ENCODE assay signal across 8 cellular contexts in genomic region chr3:124834723-124835718, GRCh38. TPM values are rescaled to one million over a fixed set of nuclear protein-coding genes. Genes with fewer than 3 reads are reported as not detected.
A peak's percentile ranks its signal among the peaks of the same experiment; 100 is the strongest.
DNase-seq lines count a peak whose midpoint lies in the region; ATAC-seq, FAIRE-seq and TF ChIP-seq lines count a peak whose summit lies in the region.

No MANE protein-coding gene starts in this region.

- no peak overlapping the region for H3K9ac ChIP-seq in endothelial cell of umbilical vein (replicated peaks; ENCODE audit: extremely low read depth, insufficient read depth, low read length)

- H3K9me3 ChIP-seq in endothelial cell of umbilical vein (replicated peaks; ENCODE audit: control insufficient read depth, insufficient read depth, low read length) (no peaks in the 10 kb centered on the region), tibial nerve (no peaks in the 10 kb centered on the region)

- WGBS in tibial nerve, 2 donors = 56 to 58% methylated on average over 19 of the region's 20 CpGs

- no peaks in the 10 kb centered on the region for H4K20me1 ChIP-seq in endothelial cell of umbilical vein (replicated peaks; ENCODE audit: control insufficient read depth, extremely low read depth, insufficient read depth, low read length)

- H3K9me1 ChIP-seq in endothelial cell of umbilical vein (replicated peaks; ENCODE audit: control insufficient read depth, extremely low read depth, insufficient read depth, low read length) = no peaks in the 10 kb centered on the region

- H3K4me3 Mint-ChIP-seq in nephron progenitor cell = peak overlapping the region; percentile 61

- H3K27me3 Mint-ChIP-seq in nephron progenitor cell (ENCODE audit: low read depth, poor library complexity) = no peaks in the 10 kb centered on the region

- ATAC-seq in GM19025 (IDR thresholded peaks at IDR 0.05; ENCODE audit: low read depth, unreplicated experiment) = peak; percentile 86
- ATAC-seq in HG03159 (IDR thresholded peaks at IDR 0.05; ENCODE audit: unreplicated experiment) = peak; percentile 93

- H3K36me3 ChIP-seq in ACC112 (ENCODE audit: insufficient read depth, low read length) (peaks cover 18% of the 10 kb centered on the region; the same call in 1 of the 2 replicates), endothelial cell of umbilical vein (ENCODE audit: control insufficient read depth in 2 of 2, extremely low read depth in 1 of 2, insufficient read depth in 2 of 2, low read length in 2 of 2) (no peaks in the 10 kb centered on the region), tibial nerve (peaks cover 0 to 11% (median 0%) of the 10 kb centered on the region in 3 donors)

- no peak overlapping the region for H3K4me3 ChIP-seq in ACC112 (ENCODE audit: low read depth, low read length)
- no peak overlapping the region for H3K4me3 ChIP-seq in endothelial cell of umbilical vein (replicated peaks in 1 of 3; ENCODE audit: insufficient read depth in 1 of 3, low read depth in 1 of 3, low read length in 3 of 3)
- no peak overlapping the region for H3K4me3 ChIP-seq in tibial nerve

- BruUV-seq in endothelial cell of umbilical vein (replicated peaks; lab: Mats Ljungman, UMichigan) = no TSS peak

- TF ChIP-seq POLR2A in endothelial cell of umbilical vein (IDR thresholded peaks at IDR 0.05; ENCODE audit: low read depth, low read length) = no peak
- no peak for TF ChIP-seq POLR2A in tibial nerve (IDR thresholded peaks at IDR 0.05)

- H3K4me2 ChIP-seq in endothelial cell of umbilical vein (ENCODE audit: insufficient read depth, low read length) = no peak overlapping the region

- no peaks in the 10 kb centered on the region for H3K9me3 Mint-ChIP-seq in nephron progenitor cell

- dilution Hi-C loops in endothelial cell of umbilical vein (cut with MboI; ENCODE audit: extremely low pct_ligation_motif_present, low sequenced_read_pairs) = no loop called here

- POLR2A ChIA-PET in endothelial cell of umbilical vein (lab: Charles Lee) = interaction anchor here (1.1 kb wide), 1 partner anchor 11 kb away, joined by 7 read pairs; no protein-coding TSS in a partner anchor

- peak; percentile 24 for FAIRE-seq in endothelial cell of umbilical vein (lab: Jason Lieb, UNC)

- H3K4me1 ChIP-seq in ACC112 (ENCODE audit: control insufficient read depth, insufficient read depth, low read length, unreplicated experiment) = peaks cover 71% of the 10 kb centered on the region
- peaks cover 44% of the 10 kb centered on the region for H3K4me1 ChIP-seq in endothelial cell of umbilical vein (ENCODE audit: control insufficient read depth, extremely low read depth, insufficient read depth, low read length)
- H3K4me1 ChIP-seq in tibial nerve = peaks cover 0 to 60% (median 29%) of the 10 kb centered on the region in 4 donors

- CTCF ChIA-PET in endothelial cell of umbilical vein (lab: Charles Lee) = interaction anchor here (1.0 to 3.3 kb wide), 9 partner anchors 8 to 75 kb away, joined by 3 to 28 read pairs (median 4); no protein-coding TSS in a partner anchor

- TF ChIP-seq EP300 in tibial nerve (IDR thresholded peaks at IDR 0.05) = peak in 1 of 2 donors; percentile 36

- H3K27ac ChIP-seq in ACC112 (ENCODE audit: low read depth, low read length) (peak overlapping the region; percentile 45; the same call in 1 of the 2 replicates), endothelial cell of umbilical vein (ENCODE audit: insufficient read depth, low read depth, low read length) (peak overlapping the region; percentile 25), tibial nerve (peak overlapping the region; percentile 20 to 68 (median 40))

- H3K27me3 ChIP-seq in ACC112 (ENCODE audit: insufficient read depth, low read length) = no peaks in the 10 kb centered on the region
- no peaks in the 10 kb centered on the region for H3K27me3 ChIP-seq in endothelial cell of umbilical vein (ENCODE audit: control insufficient read depth in 2 of 2, insufficient read depth in 2 of 2, low read length in 2 of 2)
- H3K27me3 ChIP-seq in tibial nerve = no peaks in the 10 kb centered on the region

- peaks cover 58% of the 10 kb centered on the region for H3K4me1 Mint-ChIP-seq in nephron progenitor cell

- DNase-seq in NCI-H345 treated with DMSO at 0.1 percent for 48 hours (lab: John Stamatoyannopoulos, UW; ENCODE audit: unreplicated experiment) (peak; percentile 85), endothelial cell of umbilical vein (ENCODE audit: low read depth, low spot score) (peak; percentile 90), nephron progenitor cell (peak; percentile 23), tibial nerve (ENCODE audit: low spot score in 2 of 2) (no peak)
- DNase-seq in activated CD8-positive, alpha-beta memory T cell treated with anti-CD3 and anti-CD28 coated beads, Interleukin-2, amount 50 U/mL, for 1 hour (ENCODE audit: extremely low read depth) = peak; percentile 0

- peaks cover 35% of the 10 kb centered on the region for H3K36me3 Mint-ChIP-seq in nephron progenitor cell (ENCODE audit: low read depth)

- intact Hi-C loops in endothelial cell of umbilical vein (cut with micrococcal nuclease) = loop anchor here (1.0 to 5.0 kb wide), 3 partner anchors 48 to 63 kb away; no protein-coding TSS in a partner anchor

- H2AFZ ChIP-seq in ACC112 (ENCODE audit: low read length, unreplicated experiment) (no peak overlapping the region), endothelial cell of umbilical vein (ENCODE audit: low read depth, low read length) (no peak overlapping the region)

- TF ChIP-seq CTCF in endothelial cell of umbilical vein (IDR thresholded peaks at IDR 0.05; ENCODE audit: extremely low read depth in 1 of 2, insufficient read depth in 1 of 2, low read depth in 1 of 2, low read length in 2 of 2) = no peak
- no peak for TF ChIP-seq CTCF in nephron progenitor cell (IDR thresholded peaks at IDR 0.05)
- TF ChIP-seq CTCF in tibial nerve (IDR thresholded peaks at IDR 0.05) = no peak

- peak overlapping the region; percentile 92 for H3K27ac Mint-ChIP-seq in nephron progenitor cell

- H3K79me2 ChIP-seq in ACC112 (ENCODE audit: control insufficient read depth, insufficient read depth, low read length, unreplicated experiment) (peaks cover 28% of the 10 kb centered on the region), endothelial cell of umbilical vein (ENCODE audit: control insufficient read depth, insufficient read depth, low read length) (no peaks in the 10 kb centered on the region)

TF ChIP-seq in endothelial cell of umbilical vein, 7 proteins besides CTCF, POLR2A, EP300 and RAD21:
- TF ChIP-seq MAX (IDR thresholded peaks at IDR 0.05; ENCODE audit: insufficient read depth, insufficient read length) = peak; percentile 94
- TF ChIP-seq EZH2 (IDR thresholded peaks at IDR 0.05; ENCODE audit: borderline replicate concordance, low read depth, low read length, severe bottlenecking) = no peak

RNA-seq across cellular contexts. Expression of gene ITGB5, which starts 52.1 kb away (rescaled TPM):
- total RNA-seq in endothelial cell of umbilical vein (144 TPM in 2 replicates), tibial nerve (100 to 1,000 TPM; 114 to 217 (median 193) TPM)
- 126 and 170 TPM in 2 replicates for polyA plus RNA-seq in endothelial cell of umbilical vein
- 161 and 176 TPM in 2 replicates for polyA plus RNA-seq in endothelial cell of umbilical vein (2011; cell fraction: cytosol; rRNA removed)
- 113 and 120 TPM in 2 replicates for polyA plus RNA-seq in endothelial cell of umbilical vein (2011; cell fraction: nucleus; rRNA removed)
- 102 and 144 TPM in 2 replicates for polyA plus RNA-seq in endothelial cell of umbilical vein (2012)
- 166 and 180 TPM in 2 replicates for polyA minus RNA-seq in endothelial cell of umbilical vein
- polyA minus RNA-seq in endothelial cell of umbilical vein (2011; cell fraction: cytosol; rRNA and poly(A)+ RNA removed) = 32.4 TPM
- polyA minus RNA-seq in endothelial cell of umbilical vein (2011; cell fraction: nucleus; rRNA and poly(A)+ RNA removed) = 36.5 and 59.5 TPM in 2 replicates

Comparison
In these comparisons a context has a peak if more than half of its experiments do, and no peak if none do; other contexts are left out.
1. DNase-seq: peak in NCI-H345 treated with DMSO at 0.1 percent for 48 hours (single experiment), activated CD8-positive, alpha-beta memory T cell treated with anti-CD3 and anti-CD28 coated beads, Interleukin-2, amount 50 U/mL, for 1 hour (single experiment), endothelial cell of umbilical vein (single experiment) and nephron progenitor cell (single experiment); none in tibial nerve (0 of 2).
2. Peak in every context shown above with its lines, with median percentiles within 50 percentile points of each other: H3K27ac ChIP-seq.